ENCODE assay signal across 10 cellular contexts in the genomic region with DNA sequence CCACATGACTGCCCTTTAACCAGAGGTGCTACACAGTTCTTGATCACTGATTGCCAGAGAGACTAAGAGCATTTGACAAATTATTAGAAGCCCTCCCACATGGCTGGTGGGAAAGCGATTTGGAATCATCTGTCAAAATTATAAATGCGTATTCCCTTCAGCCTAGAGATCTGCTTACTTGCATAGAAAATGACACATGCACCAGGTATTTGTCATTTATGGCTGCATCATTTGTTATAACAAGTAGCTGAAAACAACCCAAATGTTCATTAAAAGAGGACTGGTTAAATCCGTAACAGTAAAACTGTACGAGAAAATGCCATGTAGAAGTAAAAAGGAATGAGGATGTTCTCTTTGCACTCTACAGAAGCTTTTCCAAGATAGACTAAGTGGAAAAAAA. TPM values are rescaled to one million over a fixed set of nuclear protein-coding genes. Genes with fewer than 3 reads are reported as not detected.
"Had no signal": no experiment of that assay in that cellular context is flagged by ENCODE, and none has a peak within 500 bp of the region (broad histone marks: within the 10 kb centered on the region; RNA-seq: fewer than 3 reads in every experiment).

No MANE protein-coding gene starts in this region.

- H3K4me1 Mint-ChIP-seq: GM23338, H9 had no signal

- H3K9me3 Mint-ChIP-seq: GM23338, H9 had no signal

- FAIRE-seq: H1, H54, K562 had no signal

- H3K4me2 ChIP-seq: GM23338 had no signal

- H3K27ac ChIP-seq: HL-60 had no signal

- H3K4me3 Mint-ChIP-seq: GM23338, H9 had no signal

- H3K4me3 ChIP-seq: GM23338, K562 had no signal

- DNase-seq: H9, HCEC 1CT, IMR-90, KG1 had no signal

- H2AFZ ChIP-seq: GM23338 had no signal

- H3K27ac Mint-ChIP-seq: GM23338, H9 had no signal

RNA-seq across cellular contexts. Expression of a gene that starts 21.4 kb away (rescaled TPM):
- total RNA-seq: H1, H9, HT1080, IMR-90, K562 had no signal
